In the genomic region with DNA sequence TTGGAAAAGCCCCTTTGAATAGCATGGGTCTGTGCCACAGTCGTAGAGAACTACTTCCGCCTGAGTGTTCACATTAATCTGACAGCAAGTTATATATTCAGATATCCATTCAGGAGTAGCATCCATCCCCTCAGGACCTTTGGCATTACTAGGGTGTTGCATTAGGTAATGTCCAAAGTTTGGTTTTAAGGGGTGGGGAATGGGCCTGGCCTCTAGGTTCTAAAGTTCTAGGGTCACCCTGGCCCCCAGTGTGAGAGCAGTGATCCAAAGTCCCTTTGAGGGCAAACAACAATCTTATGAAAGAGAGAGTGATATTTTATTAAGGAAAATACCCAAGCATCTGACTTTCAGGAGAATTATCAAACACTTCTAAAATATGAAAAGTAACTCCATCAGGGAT, we compare ENCODE assay signal across 31 cellular contexts.
"Had no signal": no experiment of that assay in that cellular context is flagged by ENCODE, and none has a peak within 500 bp of the region (broad histone marks: within the 10 kb centered on the region; RNA-seq: fewer than 3 reads in every experiment).

No MANE protein-coding gene starts in this region.

- H3K36me3 ChIP-seq: adrenal gland, ascending aorta, brain microvascular endothelial cell, esophagus squamous epithelium, gastroesophageal sphincter had no signal

- H2AFZ ChIP-seq: hepatocyte had no signal

- H3K79me2 ChIP-seq: hepatocyte had no signal

- H3K4me3 ChIP-seq: adrenal gland, ascending aorta, esophagus squamous epithelium, gastroesophageal sphincter, heart right ventricle, hepatocyte had no signal

- H3K4me1 ChIP-seq: adrenal gland, ascending aorta, esophagus squamous epithelium, gastroesophageal sphincter, heart right ventricle had no signal

- H3K4me2 ChIP-seq: hepatocyte had no signal

- DNase-seq: activated CD4-positive, alpha-beta memory T cell treated with anti-CD3 and anti-CD28 coated beads for 36 hours; activated CD4-positive, alpha-beta T cell treated with anti-CD3 and anti-CD28 coated beads for 36 hours; activated CD4-positive, alpha-beta T cell treated with anti-CD3 and anti-CD28 coated beads, Interleukin-2, amount 10 ng/mL, durations not matched to agents 24 days and 14 days; activated CD4-positive, CD25-positive, alpha-beta regulatory T cell; activated CD4-positive, CD25-positive, alpha-beta regulatory T cell treated with anti-CD3 and anti-CD28 coated beads, Interleukin-2, amount 50 U/mL, for 72 hours; activated CD8-positive, alpha-beta memory T cell treated with anti-CD3 and anti-CD28 coated beads, Interleukin-2, amount 10 ng/mL, durations not matched to agents 7 days and 5 days; activated CD8-positive, alpha-beta memory T cell treated with anti-CD3 and anti-CD28 coated beads, Interleukin-2, amount 50 U/mL, for 4 hours; activated CD8-positive, alpha-beta T cell treated with anti-CD3 and anti-CD28 coated beads, Interleukin-2, amount 10 ng/mL, durations not matched to agents 7 days and 5 days; activated effector memory CD4-positive, alpha-beta T cell treated with anti-CD3 and anti-CD28 coated beads, Interleukin-2, amount 50 U/mL, for 16 hours; activated naive CD4-positive, alpha-beta T cell treated with anti-CD3 and anti-CD28 coated beads for 36 hours; activated naive CD8-positive, alpha-beta T cell treated with anti-CD3 and anti-CD28 coated beads for 36 hours; activated naive CD8-positive, alpha-beta T cell treated with anti-CD3 and anti-CD28 coated beads, Interleukin-2, amount 50 U/mL, for 24 hours; activated T-cell treated with anti-CD3 and anti-CD28 coated beads, Interleukin-2, amount 50 U/mL, for 1 hour; activated T-cell treated with anti-CD3 and anti-CD28 coated beads, Interleukin-2, amount 50 U/mL, for 48 hours; adrenal gland; brain microvascular endothelial cell; caudate nucleus; cortex of kidney; dermis blood vessel endothelial cell; effector CD8-positive, alpha-beta T cell; esophagus squamous epithelium; foreskin melanocyte; heart right ventricle; T-helper 2 cell had no signal

- H3K9me3 ChIP-seq: adrenal gland, ascending aorta, esophagus squamous epithelium, gastroesophageal sphincter, heart right ventricle had no signal

- ATAC-seq: activated CD4-positive, alpha-beta T cell treated with anti-CD3 and anti-CD28 coated beads for 36 hours; activated CD8-positive, alpha-beta memory T cell treated with anti-CD3 and anti-CD28 coated beads, Interleukin-2, amount 10 ng/mL, durations not matched to agents 7 days and 5 days; activated CD8-positive, alpha-beta T cell treated with anti-CD3 and anti-CD28 coated beads, Interleukin-2, amount 10 ng/mL, durations not matched to agents 7 days and 5 days; activated naive CD8-positive, alpha-beta T cell treated with anti-CD3 and anti-CD28 coated beads, Interleukin-2, amount 50 U/mL, for 24 hours; gastroesophageal sphincter; heart right ventricle had no signal

- H3K27ac ChIP-seq: adrenal gland, ascending aorta, brain microvascular endothelial cell, epithelial cell of prostate, esophagus squamous epithelium, gastroesophageal sphincter, heart right ventricle, hepatocyte had no signal

- FAIRE-seq: colon, endometrium, endothelial cell of umbilical vein had no signal

- H3K27me3 ChIP-seq: adrenal gland, ascending aorta, brain microvascular endothelial cell, esophagus squamous epithelium, gastroesophageal sphincter, heart right ventricle, hepatocyte had no signal
